ENCODE assay signal across 16 cellular contexts in the genomic region with DNA sequence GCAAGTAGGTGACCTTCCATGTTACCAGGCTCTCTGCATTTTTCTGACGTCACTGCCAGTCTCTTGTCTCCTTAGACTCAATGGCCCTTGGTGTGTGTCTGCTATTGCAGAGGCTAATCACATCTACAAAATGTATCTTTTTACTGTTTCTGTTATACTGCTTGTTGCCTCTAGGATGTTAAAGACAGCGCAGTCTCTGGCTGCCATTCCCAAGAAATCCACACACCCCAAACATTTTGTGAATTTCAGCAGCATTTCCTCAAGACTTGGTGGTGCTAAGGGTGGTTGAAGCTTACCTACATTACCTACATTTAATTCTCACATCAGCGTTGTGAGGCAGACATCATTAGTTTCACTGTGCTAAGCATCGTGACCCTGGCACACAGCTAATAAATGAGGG.
DNase-seq lines count a peak whose midpoint lies in the region; ATAC-seq and TF ChIP-seq lines count a peak whose summit lies in the region.
"Had no signal": no experiment of that assay in that cellular context is flagged by ENCODE, and none has a peak within 500 bp of the region (broad histone marks: within the 10 kb centered on the region; RNA-seq: fewer than 3 reads in every experiment).

No MANE protein-coding gene starts in this region.

- no peak overlapping the region for H2AFZ ChIP-seq in smooth muscle cell (ENCODE audit: low read depth)

- peak overlapping the region; percentile 37 for H3K27ac ChIP-seq in smooth muscle cell (ENCODE audit: low read depth)
- H3K27ac ChIP-seq: Peyer's patch, SK-N-MC, uterus had no signal

- H3K4me3 ChIP-seq in fibroblast of the aortic adventitia (ENCODE audit: low read depth, low read length) (no peak overlapping the region), smooth muscle cell (no peak overlapping the region)
- H3K4me3 ChIP-seq: Peyer's patch, SK-N-MC, suprapubic skin, uterus had no signal

- TF ChIP-seq CTCF in fibroblast of the aortic adventitia (IDR thresholded peaks at IDR 0.05; ENCODE audit: insufficient read depth, low read length) (peak; percentile 2), smooth muscle cell (IDR thresholded peaks at IDR 0.05; ENCODE audit: borderline replicate concordance, insufficient read depth, poor library complexity, severe bottlenecking) (no peak)

- DNase-seq in ELR (ENCODE audit: low read depth): peak; percentile 54
- DNase-seq in fibroblast of the aortic adventitia (ENCODE audit: low read depth): no peak
- no peak for DNase-seq in smooth muscle cell (lab: John Stamatoyannopoulos, UW; ENCODE audit: unreplicated experiment)
- no peak for DNase-seq in DMS79 (lab: John Stamatoyannopoulos, UW)
- no peak for DNase-seq in GDM1 (lab: John Stamatoyannopoulos, UW)
- DNase-seq: activated naive CD8-positive, alpha-beta T cell treated with anti-CD3 and anti-CD28 coated beads, Interleukin-2, amount 10 ng/mL, durations not matched to agents 7 days and 5 days; DND-41; H7; Peyer's patch; stimulated activated CD4-positive, alpha-beta T cell treated with anti-CD3 and anti-CD28 coated beads, Interleukin-1b, Interleukin-23, amount 100 ng/mL, for 48 hours; uterus had no signal

- 45% methylated on average over 4 of the region's 4 CpGs for WGBS in smooth muscle cell (ENCODE audit: low lambda C conversion rate)

- no peaks in the 10 kb centered on the region for H3K27me3 ChIP-seq in smooth muscle cell (ENCODE audit: low read depth)
- H3K27me3 ChIP-seq: Peyer's patch, suprapubic skin, uterus had no signal

- H3K4me1 ChIP-seq in smooth muscle cell (ENCODE audit: low read depth): peaks cover 8% of the 10 kb centered on the region
- H3K4me1 ChIP-seq: Peyer's patch had no signal

- no peaks in the 10 kb centered on the region for H3K79me2 ChIP-seq in smooth muscle cell (ENCODE audit: low read depth)

- no peak overlapping the region for H3K9ac ChIP-seq in smooth muscle cell (ENCODE audit: low read depth)

- H4K20me1 ChIP-seq in smooth muscle cell (ENCODE audit: low read depth): no peaks in the 10 kb centered on the region

- H3K36me3 ChIP-seq in smooth muscle cell (ENCODE audit: low read depth): no peaks in the 10 kb centered on the region
- H3K36me3 ChIP-seq: Peyer's patch, suprapubic skin, uterus had no signal

- no peaks in the 10 kb centered on the region for H3K9me3 ChIP-seq in smooth muscle cell (replicated peaks; ENCODE audit: low read depth)
- H3K9me3 ChIP-seq: Peyer's patch, suprapubic skin, uterus had no signal

- ATAC-seq in SK-N-SH treated with all-trans-retinoic acid at 6 μM for 48 hours (peak; percentile 30), GM18511 (IDR thresholded peaks at IDR 0.05; ENCODE audit: unreplicated experiment) (no peak)
- ATAC-seq: stimulated activated effector memory CD8-positive, alpha-beta T cell treated with anti-CD3 and anti-CD28 coated beads, Interleukin-12 subunit alpha, Interleukin-12 subunit beta, amount 100 ng/mL, for 72 hours had no signal

- H3F3A ChIP-seq in smooth muscle cell (ENCODE audit: low read depth): peaks cover 4% of the 10 kb centered on the region

- no peak overlapping the region for H3K4me2 ChIP-seq in smooth muscle cell

TF ChIP-seq in SK-N-SH treated with all-trans-retinoic acid at 6 μM for 48 hours, 23 proteins besides CTCF, POLR2A, EP300 and RAD21:
- TF ChIP-seq, protein P1, sequence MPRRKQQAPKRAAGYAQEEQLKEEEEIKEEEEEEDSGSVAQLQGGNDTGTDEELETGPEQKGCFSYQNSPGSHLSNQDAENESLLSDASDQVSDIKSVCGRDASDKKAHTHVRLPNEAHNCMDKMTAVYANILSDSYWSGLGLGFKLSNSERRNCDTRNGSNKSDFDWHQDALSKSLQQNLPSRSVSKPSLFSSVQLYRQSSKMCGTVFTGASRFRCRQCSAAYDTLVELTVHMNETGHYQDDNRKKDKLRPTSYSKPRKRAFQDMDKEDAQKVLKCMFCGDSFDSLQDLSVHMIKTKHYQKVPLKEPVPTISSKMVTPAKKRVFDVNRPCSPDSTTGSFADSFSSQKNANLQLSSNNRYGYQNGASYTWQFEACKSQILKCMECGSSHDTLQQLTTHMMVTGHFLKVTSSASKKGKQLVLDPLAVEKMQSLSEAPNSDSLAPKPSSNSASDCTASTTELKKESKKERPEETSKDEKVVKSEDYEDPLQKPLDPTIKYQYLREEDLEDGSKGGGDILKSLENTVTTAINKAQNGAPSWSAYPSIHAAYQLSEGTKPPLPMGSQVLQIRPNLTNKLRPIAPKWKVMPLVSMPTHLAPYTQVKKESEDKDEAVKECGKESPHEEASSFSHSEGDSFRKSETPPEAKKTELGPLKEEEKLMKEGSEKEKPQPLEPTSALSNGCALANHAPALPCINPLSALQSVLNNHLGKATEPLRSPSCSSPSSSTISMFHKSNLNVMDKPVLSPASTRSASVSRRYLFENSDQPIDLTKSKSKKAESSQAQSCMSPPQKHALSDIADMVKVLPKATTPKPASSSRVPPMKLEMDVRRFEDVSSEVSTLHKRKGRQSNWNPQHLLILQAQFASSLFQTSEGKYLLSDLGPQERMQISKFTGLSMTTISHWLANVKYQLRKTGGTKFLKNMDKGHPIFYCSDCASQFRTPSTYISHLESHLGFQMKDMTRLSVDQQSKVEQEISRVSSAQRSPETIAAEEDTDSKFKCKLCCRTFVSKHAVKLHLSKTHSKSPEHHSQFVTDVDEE (CRISPR knock-in tag; IDR thresholded peaks at IDR 0.05): no peak
- no peak for TF ChIP-seq BACH2 (CRISPR knock-in tag; IDR thresholded peaks at IDR 0.05; ENCODE audit: borderline replicate concordance)
- no peak for TF ChIP-seq ZFP3 (CRISPR knock-in tag; IDR thresholded peaks at IDR 0.05)
- TF ChIP-seq SNAI2 (CRISPR knock-in tag; IDR thresholded peaks at IDR 0.05): no peak
